ENCODE assay signal across 6 cellular contexts in the genomic region with DNA sequence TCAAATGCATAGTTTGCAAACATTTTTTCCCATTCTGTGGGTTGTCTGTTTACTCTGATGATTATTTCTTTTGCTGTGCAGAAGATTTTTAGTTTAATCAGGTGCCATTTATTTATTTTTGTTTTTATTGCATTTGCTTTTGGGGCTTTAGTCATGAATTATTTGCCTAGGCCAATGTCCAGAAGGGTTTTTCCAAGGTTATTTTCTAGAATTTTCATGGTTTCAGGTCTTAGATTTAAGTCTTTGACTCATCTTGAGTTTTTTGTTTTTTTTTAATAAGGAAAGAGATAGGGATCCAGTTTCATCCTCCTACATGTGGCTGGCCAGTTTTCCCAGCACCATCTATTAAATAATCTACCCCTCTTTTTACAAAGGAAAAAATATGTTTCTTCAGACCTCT.
"Had no signal": no experiment of that assay in that cellular context is flagged by ENCODE, and none has a peak within 500 bp of the region (broad histone marks: within the 10 kb centered on the region; RNA-seq: fewer than 3 reads in every experiment).

No MANE protein-coding gene starts in this region.

- H3K27ac Mint-ChIP-seq: IgD-negative memory B cell had no signal

- H3K4me1 Mint-ChIP-seq: IgD-negative memory B cell had no signal

- H3K4me3 ChIP-seq: K562 had no signal

- H3K4me3 Mint-ChIP-seq: IgD-negative memory B cell had no signal

- H3K27ac ChIP-seq: HL-60 had no signal

- ATAC-seq: HepG2, K562 had no signal

- DNase-seq: IMR-90, KBM-7 had no signal
